Comparison of ENCODE assay signal across 29 cellular contexts in genomic region chr16:13136896-13137295, GRCh38.
"Had no signal": no experiment of that assay in that cellular context is flagged by ENCODE, and none has a peak within 500 bp of the region (broad histone marks: within the 10 kb centered on the region; RNA-seq: fewer than 3 reads in every experiment).

No MANE protein-coding gene starts in this region.

- H3K4me2 ChIP-seq: PC-9 had no signal

- H3K4me3 ChIP-seq: ascending aorta, PC-9, SJSA1 had no signal

- H3K4me1 ChIP-seq: ascending aorta, SJSA1 had no signal

- H2AFZ ChIP-seq: PC-9 had no signal

- H3K9me3 ChIP-seq: ascending aorta, SJSA1 had no signal

- H3K27me3 ChIP-seq: ascending aorta, SJSA1 had no signal

- DNase-seq: activated CD4-positive, alpha-beta memory T cell treated with anti-CD3 and anti-CD28 coated beads, Interleukin-2, amount 10 ng/mL, durations not matched to agents 7 days and 5 days; activated CD4-positive, alpha-beta T cell treated with anti-CD3 and anti-CD28 coated beads for 1 hour; activated CD4-positive, alpha-beta T cell treated with anti-CD3 and anti-CD28 coated beads for 48 hours; activated CD4-positive, CD25-positive, alpha-beta regulatory T cell; activated CD8-positive, alpha-beta memory T cell treated with anti-CD3 and anti-CD28 coated beads for 24 hours; activated CD8-positive, alpha-beta memory T cell treated with anti-CD3 and anti-CD28 coated beads, Interleukin-2, amount 10 ng/mL, durations not matched to agents 7 days and 5 days; activated CD8-positive, alpha-beta memory T cell treated with anti-CD3 and anti-CD28 coated beads, Interleukin-2, amount 50 U/mL, for 48 hours; activated effector memory CD4-positive, alpha-beta T cell treated with anti-CD3 and anti-CD28 coated beads, Interleukin-2, amount 50 U/mL, for 16 hours; activated naive CD4-positive, alpha-beta T cell; activated naive CD8-positive, alpha-beta T cell treated with anti-CD3 and anti-CD28 coated beads, Interleukin-2, amount 10 ng/mL, durations not matched to agents 7 days and 5 days; activated T-cell treated with anti-CD3 and anti-CD28 coated beads, Interleukin-2, amount 50 U/mL, for 72 hours; amygdala; Kasumi-1; KG1; MM.1S; MV-4-11; NCI-H1092; NCI-H1436 treated with DMSO at 0.1 percent for 48 hours; NCI-H1694 treated with DMSO at 0.1 percent for 48 hours; NCI-H2029; NCI-H2227 treated with DMSO at 0.1 percent for 48 hours; NCI-H524 treated with DMSO at 0.1 percent for 48 hours; PC-9; SHP77 treated with DMSO at 0.1 percent for 48 hours; T-cell; T-helper 17 cell; WERI-Rb-1 had no signal

- H3K36me3 ChIP-seq: ascending aorta, SJSA1, WERI-Rb-1 had no signal

- H3K27ac ChIP-seq: ascending aorta, PC-9, SJSA1, WERI-Rb-1 had no signal
